In the genomic region with DNA sequence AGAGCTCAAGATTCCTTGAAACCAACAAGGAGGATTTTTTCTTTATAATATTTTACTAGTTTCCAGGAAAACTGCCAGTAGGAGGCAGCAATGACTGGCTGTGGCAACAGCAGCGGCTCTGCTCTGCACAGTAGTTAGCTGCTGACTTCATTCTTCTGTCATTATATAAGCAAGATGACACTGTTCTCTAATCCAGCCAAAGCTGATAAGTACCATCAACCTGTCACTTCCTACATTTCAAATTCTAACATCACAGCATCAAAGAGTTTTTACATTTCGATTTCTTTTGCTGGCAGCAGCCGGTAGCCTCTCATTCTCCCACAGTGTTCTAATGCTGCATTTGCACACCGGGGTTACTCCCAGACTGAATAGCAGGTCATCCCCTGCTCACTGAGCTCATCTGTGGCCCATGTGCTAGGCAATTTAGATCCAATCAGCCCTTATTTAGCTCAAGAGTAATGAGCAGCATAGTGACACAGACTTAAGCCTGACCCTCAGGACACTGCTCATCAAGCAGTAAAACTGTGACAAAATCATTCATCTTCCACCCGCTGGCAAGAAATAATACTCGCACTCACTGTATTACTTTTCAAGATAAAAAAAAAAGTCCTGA, we compare ENCODE assay signal across 8 cellular contexts.
DNase-seq lines count a peak whose midpoint lies in the region; ATAC-seq and TF ChIP-seq lines count a peak whose summit lies in the region.

No MANE protein-coding gene starts in this region.

- DNase-seq in GM13977 (ENCODE audit: low spot score), result no peak
- no peak for DNase-seq in PC-9
- peak; percentile 6 for DNase-seq in epithelial cell of prostate (ENCODE audit: low read depth, low spot score)
- peak; percentile 47 for DNase-seq in non-pigmented ciliary epithelial cell (ENCODE audit: low read depth)

- no peaks in the 10 kb centered on the region for H4K20me1 ChIP-seq in PC-9 (ENCODE audit: insufficient read depth)

- no peak overlapping the region for H3K4me2 ChIP-seq in PC-9

- H3K4me1 ChIP-seq in PC-9 (replicated peaks; ENCODE audit: insufficient read depth), result no peaks in the 10 kb centered on the region

- TF ChIP-seq CTCF in 22Rv1 (IDR thresholded peaks at IDR 0.05) (peak; percentile 60), GM13977 (IDR thresholded peaks at IDR 0.05; ENCODE audit: extremely low read depth, insufficient read depth, missing control alignments) (peak; percentile 5), PC-9 (conservative IDR thresholded peaks at IDR 0.05) (0 out of 2 replicates have a peak, but pooled peaks have one; percentile 34)

- no peaks in the 10 kb centered on the region for H3K9me3 ChIP-seq in PC-9 (ENCODE audit: insufficient read depth, low read depth)

- in situ Hi-C loops in GM13977 (cut with MboI; ENCODE audit: low pct_unique_long_range_greater_than_20kb, low sequenced_read_pairs, unreplicated experiment), result no loop called here

- no peaks in the 10 kb centered on the region for H3K9me2 ChIP-seq in PC-9 (ENCODE audit: insufficient read depth)

- ATAC-seq in HG03097 (IDR thresholded peaks at IDR 0.05; ENCODE audit: low FRiP score, unreplicated experiment) (no peak), GM21825 (IDR thresholded peaks at IDR 0.05; ENCODE audit: unreplicated experiment) (no peak), HG02884 (IDR thresholded peaks at IDR 0.05; ENCODE audit: unreplicated experiment) (no peak)

- intact Hi-C loops in PC-9 (cut with micrococcal nuclease; ENCODE audit: unreplicated experiment), result no loop called here

- CTCF ChIA-PET in PC-9 (lab: Charles Lee), result interaction anchor here (0.6 to 1.1 kb wide), 4 partner anchors 18 to 180 kb away, joined by 3 to 6 read pairs (median 4); no protein-coding TSS in a partner anchor

- H3K27ac ChIP-seq in 22Rv1 (no peak overlapping the region), PC-9 (no peak overlapping the region), epithelial cell of prostate (no peak overlapping the region)

- no peaks in the 10 kb centered on the region for H3K36me3 ChIP-seq in PC-9 (ENCODE audit: low read depth)

- no peaks in the 10 kb centered on the region for H3K79me2 ChIP-seq in PC-9 (ENCODE audit: low read depth)

- no TSS peak for BruUV-seq in PC-9 (replicated peaks; lab: Mats Ljungman, UMichigan)

- POLR2A ChIA-PET in PC-9 (lab: Charles Lee; ENCODE audit: unreplicated experiment), result no interaction called here

- H3K4me3 ChIP-seq in PC-9, result no peak overlapping the region

- no peaks in the 10 kb centered on the region for H3F3A ChIP-seq in PC-9 (ENCODE audit: insufficient read depth, low read depth)

- H3K27me3 ChIP-seq in PC-9 (ENCODE audit: insufficient read depth, low read depth), result no peaks in the 10 kb centered on the region

- no peak overlapping the region for H2AFZ ChIP-seq in PC-9

Comparison
In these comparisons a context has a peak if more than half of its experiments do, and no peak if none do; other contexts are left out.
1. CTCF ChIP-seq: peak in every context shown above with its lines; median percentile 60 in 22Rv1; 34 in PC-9; 5 in GM13977.
2. DNase-seq: peak in epithelial cell of prostate (single experiment) and non-pigmented ciliary epithelial cell (single experiment); none in GM13977 (single experiment) and PC-9 (0 of 2).